Comparison of ENCODE assay signal across 1 cellular context in genomic region chr15:80464952-80465645, GRCh38.
A peak's percentile ranks its signal among the peaks of the same experiment; 100 is the strongest.
TF ChIP-seq lines count a peak whose summit lies in the region.

No MANE protein-coding gene starts in this region.

TF ChIP-seq in HepG2, 621 proteins besides CTCF, POLR2A, EP300 and RAD21 (continued from another document):
- TF ChIP-seq ZBTB46 (CRISPR knock-in tag; IDR thresholded peaks at IDR 0.05; ENCODE audit: borderline replicate concordance) (no peak), ZNF501 (CRISPR knock-in tag; IDR thresholded peaks at IDR 0.05) (peak; percentile 25; the same call in 1 of the 2 replicates), ZFP36L2 (CRISPR knock-in tag; IDR thresholded peaks at IDR 0.05) (no peak), ZBTB38 (CRISPR knock-in tag; IDR thresholded peaks at IDR 0.05) (no peak), ZNF773 (CRISPR knock-in tag; IDR thresholded peaks at IDR 0.05; ENCODE audit: borderline replicate concordance) (no peak), TEAD3 (CRISPR knock-in tag; optimal IDR thresholded peaks at IDR 0.05; ENCODE audit: borderline replicate concordance) (peak; percentile 25), IKZF1 (IDR thresholded peaks at IDR 0.05) (no peak), CCAR2 (optimal IDR thresholded peaks at IDR 0.05; ENCODE audit: low read depth, low read length) (no peak), GATAD2A (CRISPR knock-in tag; IDR thresholded peaks at IDR 0.05) (0 out of 2 replicates have a peak, but pooled peaks have one; percentile 14), CREM (IDR thresholded peaks at IDR 0.05) (no peak), CREM (CRISPR knock-in tag; IDR thresholded peaks at IDR 0.05) (no peak), POGZ (CRISPR knock-in tag; IDR thresholded peaks at IDR 0.05) (no peak), ZNF180 (CRISPR knock-in tag; IDR thresholded peaks at IDR 0.05; ENCODE audit: borderline replicate concordance, low read depth) (no peak), NR2F6 (IDR thresholded peaks at IDR 0.05) (no peak; the same call in 1 of the 2 replicates), NR2F6 (CRISPR knock-in tag; IDR thresholded peaks at IDR 0.05) (peak; percentile 56; the same call in 1 of the 2 replicates), MYNN (CRISPR knock-in tag; IDR thresholded peaks at IDR 0.05; ENCODE audit: low read depth) (no peak), ZNF572 (CRISPR knock-in tag; IDR thresholded peaks at IDR 0.05) (no peak), ZNF446 (CRISPR knock-in tag; IDR thresholded peaks at IDR 0.05) (no peak), ZNF331 (CRISPR knock-in tag; IDR thresholded peaks at IDR 0.05) (peak; percentile 47; the same call in 1 of the 2 replicates), FOXA1 (IDR thresholded peaks at IDR 0.05) (no peak), FOXA1 (CRISPR knock-in tag; IDR thresholded peaks at IDR 0.05) (peak; percentile 94), HNF4G (IDR thresholded peaks at IDR 0.05; ENCODE audit: borderline replicate concordance, low read depth, low read length) (no peak), HNF4G (CRISPR knock-in tag; IDR thresholded peaks at IDR 0.05; ENCODE audit: borderline replicate concordance, low read depth) (no peak), SIX4 (CRISPR knock-in tag; IDR thresholded peaks at IDR 0.05) (peak; percentile 98), ZNF484 (CRISPR knock-in tag; IDR thresholded peaks at IDR 0.05; ENCODE audit: borderline replicate concordance, low read depth) (no peak), MBD4 (IDR thresholded peaks at IDR 0.05; ENCODE audit: borderline replicate concordance, low read length) (no peak), KLF13 (CRISPR knock-in tag; IDR thresholded peaks at IDR 0.05) (no peak), SIX1 (CRISPR knock-in tag; IDR thresholded peaks at IDR 0.05; ENCODE audit: borderline replicate concordance) (peak; percentile 99), MNT (IDR thresholded peaks at IDR 0.05) (peak; percentile 11; the same call in 1 of the 2 replicates)
- TF ChIP-seq, protein P1, sequence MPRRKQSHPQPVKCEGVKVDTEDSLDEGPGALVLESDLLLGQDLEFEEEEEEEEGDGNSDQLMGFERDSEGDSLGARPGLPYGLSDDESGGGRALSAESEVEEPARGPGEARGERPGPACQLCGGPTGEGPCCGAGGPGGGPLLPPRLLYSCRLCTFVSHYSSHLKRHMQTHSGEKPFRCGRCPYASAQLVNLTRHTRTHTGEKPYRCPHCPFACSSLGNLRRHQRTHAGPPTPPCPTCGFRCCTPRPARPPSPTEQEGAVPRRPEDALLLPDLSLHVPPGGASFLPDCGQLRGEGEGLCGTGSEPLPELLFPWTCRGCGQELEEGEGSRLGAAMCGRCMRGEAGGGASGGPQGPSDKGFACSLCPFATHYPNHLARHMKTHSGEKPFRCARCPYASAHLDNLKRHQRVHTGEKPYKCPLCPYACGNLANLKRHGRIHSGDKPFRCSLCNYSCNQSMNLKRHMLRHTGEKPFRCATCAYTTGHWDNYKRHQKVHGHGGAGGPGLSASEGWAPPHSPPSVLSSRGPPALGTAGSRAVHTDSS (CRISPR knock-in tag; conservative IDR thresholded peaks at IDR 0.05) = no peak
- TF ChIP-seq, protein P2, sequence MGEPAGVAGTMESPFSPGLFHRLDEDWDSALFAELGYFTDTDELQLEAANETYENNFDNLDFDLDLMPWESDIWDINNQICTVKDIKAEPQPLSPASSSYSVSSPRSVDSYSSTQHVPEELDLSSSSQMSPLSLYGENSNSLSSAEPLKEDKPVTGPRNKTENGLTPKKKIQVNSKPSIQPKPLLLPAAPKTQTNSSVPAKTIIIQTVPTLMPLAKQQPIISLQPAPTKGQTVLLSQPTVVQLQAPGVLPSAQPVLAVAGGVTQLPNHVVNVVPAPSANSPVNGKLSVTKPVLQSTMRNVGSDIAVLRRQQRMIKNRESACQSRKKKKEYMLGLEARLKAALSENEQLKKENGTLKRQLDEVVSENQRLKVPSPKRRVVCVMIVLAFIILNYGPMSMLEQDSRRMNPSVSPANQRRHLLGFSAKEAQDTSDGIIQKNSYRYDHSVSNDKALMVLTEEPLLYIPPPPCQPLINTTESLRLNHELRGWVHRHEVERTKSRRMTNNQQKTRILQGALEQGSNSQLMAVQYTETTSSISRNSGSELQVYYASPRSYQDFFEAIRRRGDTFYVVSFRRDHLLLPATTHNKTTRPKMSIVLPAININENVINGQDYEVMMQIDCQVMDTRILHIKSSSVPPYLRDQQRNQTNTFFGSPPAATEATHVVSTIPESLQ (CRISPR knock-in tag; conservative IDR thresholded peaks at IDR 0.05) = no peak
- TF ChIP-seq, protein P3, sequence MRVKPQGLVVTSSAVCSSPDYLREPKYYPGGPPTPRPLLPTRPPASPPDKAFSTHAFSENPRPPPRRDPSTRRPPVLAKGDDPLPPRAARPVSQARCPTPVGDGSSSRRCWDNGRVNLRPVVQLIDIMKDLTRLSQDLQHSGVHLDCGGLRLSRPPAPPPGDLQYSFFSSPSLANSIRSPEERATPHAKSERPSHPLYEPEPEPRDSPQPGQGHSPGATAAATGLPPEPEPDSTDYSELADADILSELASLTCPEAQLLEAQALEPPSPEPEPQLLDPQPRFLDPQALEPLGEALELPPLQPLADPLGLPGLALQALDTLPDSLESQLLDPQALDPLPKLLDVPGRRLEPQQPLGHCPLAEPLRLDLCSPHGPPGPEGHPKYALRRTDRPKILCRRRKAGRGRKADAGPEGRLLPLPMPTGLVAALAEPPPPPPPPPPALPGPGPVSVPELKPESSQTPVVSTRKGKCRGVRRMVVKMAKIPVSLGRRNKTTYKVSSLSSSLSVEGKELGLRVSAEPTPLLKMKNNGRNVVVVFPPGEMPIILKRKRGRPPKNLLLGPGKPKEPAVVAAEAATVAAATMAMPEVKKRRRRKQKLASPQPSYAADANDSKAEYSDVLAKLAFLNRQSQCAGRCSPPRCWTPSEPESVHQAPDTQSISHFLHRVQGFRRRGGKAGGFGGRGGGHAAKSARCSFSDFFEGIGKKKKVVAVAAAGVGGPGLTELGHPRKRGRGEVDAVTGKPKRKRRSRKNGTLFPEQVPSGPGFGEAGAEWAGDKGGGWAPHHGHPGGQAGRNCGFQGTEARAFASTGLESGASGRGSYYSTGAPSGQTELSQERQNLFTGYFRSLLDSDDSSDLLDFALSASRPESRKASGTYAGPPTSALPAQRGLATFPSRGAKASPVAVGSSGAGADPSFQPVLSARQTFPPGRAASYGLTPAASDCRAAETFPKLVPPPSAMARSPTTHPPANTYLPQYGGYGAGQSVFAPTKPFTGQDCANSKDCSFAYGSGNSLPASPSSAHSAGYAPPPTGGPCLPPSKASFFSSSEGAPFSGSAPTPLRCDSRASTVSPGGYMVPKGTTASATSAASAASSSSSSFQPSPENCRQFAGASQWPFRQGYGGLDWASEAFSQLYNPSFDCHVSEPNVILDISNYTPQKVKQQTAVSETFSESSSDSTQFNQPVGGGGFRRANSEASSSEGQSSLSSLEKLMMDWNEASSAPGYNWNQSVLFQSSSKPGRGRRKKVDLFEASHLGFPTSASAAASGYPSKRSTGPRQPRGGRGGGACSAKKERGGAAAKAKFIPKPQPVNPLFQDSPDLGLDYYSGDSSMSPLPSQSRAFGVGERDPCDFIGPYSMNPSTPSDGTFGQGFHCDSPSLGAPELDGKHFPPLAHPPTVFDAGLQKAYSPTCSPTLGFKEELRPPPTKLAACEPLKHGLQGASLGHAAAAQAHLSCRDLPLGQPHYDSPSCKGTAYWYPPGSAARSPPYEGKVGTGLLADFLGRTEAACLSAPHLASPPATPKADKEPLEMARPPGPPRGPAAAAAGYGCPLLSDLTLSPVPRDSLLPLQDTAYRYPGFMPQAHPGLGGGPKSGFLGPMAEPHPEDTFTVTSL (CRISPR knock-in tag; IDR thresholded peaks at IDR 0.05; ENCODE audit: borderline replicate concordance) = no peak
